In the genomic region with DNA sequence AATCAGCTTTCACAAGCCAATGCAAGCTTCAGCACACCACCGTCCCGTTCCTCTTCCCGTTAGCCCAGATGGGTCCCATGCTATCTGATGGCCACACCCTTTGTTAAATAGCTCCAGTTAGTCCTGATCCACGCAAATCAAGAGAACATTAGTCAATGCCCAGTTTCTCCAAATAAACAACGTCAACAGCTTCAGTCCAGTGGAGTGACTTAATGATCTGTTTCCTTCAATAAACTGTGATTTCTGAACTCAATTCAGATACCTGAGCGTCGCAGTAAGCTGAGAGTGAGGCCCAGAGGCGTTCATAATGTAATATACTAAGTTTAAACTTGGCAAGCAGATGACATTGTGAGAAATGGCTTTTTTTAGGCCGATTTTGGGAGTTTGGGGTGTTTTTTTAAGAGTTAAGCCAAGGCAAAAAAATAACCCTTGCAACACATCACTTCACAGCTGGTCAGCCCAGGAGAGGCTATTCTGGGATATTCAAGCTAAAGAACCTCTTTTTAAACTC, we compare ENCODE assay signal across 13 cellular contexts.
DNase-seq lines count a peak whose midpoint lies in the region; ATAC-seq, FAIRE-seq and TF ChIP-seq lines count a peak whose summit lies in the region.
"Had no signal": no experiment of that assay in that cellular context is flagged by ENCODE, and none has a peak within 500 bp of the region (broad histone marks: within the 10 kb centered on the region; RNA-seq: fewer than 3 reads in every experiment).

No MANE protein-coding gene starts in this region.

- no peaks in the 10 kb centered on the region for H3K36me3 ChIP-seq in thymus (ENCODE audit: control insufficient read depth, insufficient read depth)
- H3K36me3 ChIP-seq: ovary had no signal

- peaks cover 51% of the 10 kb centered on the region for H3K4me1 Mint-ChIP-seq in memory B cell

- peaks cover 21% of the 10 kb centered on the region for H3K36me3 Mint-ChIP-seq in memory B cell

- TF ChIP-seq CTCF in epithelial cell of esophagus (IDR thresholded peaks at IDR 0.05; ENCODE audit: insufficient read depth, low read depth, low read length, missing control alignments) = no peak

- H3K4me3 ChIP-seq in epithelial cell of esophagus (ENCODE audit: low read length) = no peak overlapping the region
- no peak overlapping the region for H3K4me3 ChIP-seq in thymus (ENCODE audit: low read length)
- H3K4me3 ChIP-seq: ovary had no signal

- no peak for FAIRE-seq in GM12892 (lab: Jason Lieb, UNC)

- no peaks in the 10 kb centered on the region for H3K27me3 Mint-ChIP-seq in memory B cell

- peak overlapping the region; percentile 53 for H3K27ac Mint-ChIP-seq in memory B cell

- H3K4me1 ChIP-seq in thymus (ENCODE audit: control insufficient read depth, insufficient read depth, low read length) = peaks cover 17% of the 10 kb centered on the region

- no peak for TF ChIP-seq POLR2A in GM12892 (IDR thresholded peaks at IDR 0.05; ENCODE audit: low read depth, low read length)

- no peak overlapping the region for H3K4me3 Mint-ChIP-seq in memory B cell

- ATAC-seq in memory B cell (ENCODE audit: low read depth) = no peak
- ATAC-seq in GM21723 (IDR thresholded peaks at IDR 0.05; ENCODE audit: unreplicated experiment) = no peak
- ATAC-seq: Panc1 had no signal

- no peaks in the 10 kb centered on the region for H3K27me3 ChIP-seq in thymus (ENCODE audit: control insufficient read depth, insufficient read depth)
- H3K27me3 ChIP-seq: ovary had no signal

- no peaks in the 10 kb centered on the region for H3K9me3 Mint-ChIP-seq in memory B cell

- H3K27ac ChIP-seq in thymus (ENCODE audit: low read depth) = peak overlapping the region; percentile 62

- 94% methylated on average over 9 of the region's 9 CpGs for WGBS in thymus

- peak; percentile 72 for DNase-seq in HCEC 1CT
- DNase-seq in epithelial cell of esophagus (ENCODE audit: low read depth) = peak; percentile 50
- DNase-seq in memory B cell (ENCODE audit: low spot score in 2 of 2) = no peak
- no peak for DNase-seq in NCI-H524 treated with DMSO at 0.1 percent for 48 hours (lab: John Stamatoyannopoulos, UW)
- DNase-seq in GM12892 (ENCODE audit: insufficient read length) = no peak
- DNase-seq in MV-4-11 (lab: John Stamatoyannopoulos, UW) = no peak
- DNase-seq: activated gamma-delta T cell, dermis blood vessel endothelial cell, KG1 had no signal

- no peaks in the 10 kb centered on the region for H3K9me3 ChIP-seq in thymus (ENCODE audit: control insufficient read depth)
- H3K9me3 ChIP-seq: ovary had no signal

Comparison
In these comparisons a context has a peak if more than half of its experiments do, and no peak if none do; other contexts are left out.
1. DNase-seq: peak in HCEC 1CT (single experiment) and epithelial cell of esophagus (single experiment); none in memory B cell (0 of 2), NCI-H524 treated with DMSO at 0.1 percent for 48 hours (single experiment), GM12892 (single experiment) and MV-4-11 (single experiment).